In genomic region chr4:8225290-8225625, GRCh38 we compare ENCODE assay signal across 1 cellular context.
TF ChIP-seq lines count a peak whose summit lies in the region.

No MANE protein-coding gene starts in this region.

TF ChIP-seq in HepG2, 621 proteins besides CTCF, POLR2A, EP300 and RAD21 (continued from another document):
- TF ChIP-seq MXD1 (CRISPR knock-in tag; IDR thresholded peaks at IDR 0.05) (no peak), MTF1 (CRISPR knock-in tag; IDR thresholded peaks at IDR 0.05) (no peak), TRAFD1 (CRISPR knock-in tag; IDR thresholded peaks at IDR 0.05; ENCODE audit: borderline replicate concordance) (no peak), ZSCAN21 (CRISPR knock-in tag; IDR thresholded peaks at IDR 0.05; ENCODE audit: borderline replicate concordance) (0 out of 2 replicates have a peak, but pooled peaks have one; percentile 37), FOXK2 (IDR thresholded peaks at IDR 0.05) (no peak), KDM5B (CRISPR knock-in tag; IDR thresholded peaks at IDR 0.05; ENCODE audit: borderline replicate concordance) (0 out of 2 replicates have a peak, but pooled peaks have one; percentile 23)
